In genomic region chr1:152596986-152597385, GRCh38 we compare ENCODE assay signal across 40 cellular contexts. TPM values are rescaled to one million over a fixed set of nuclear protein-coding genes. Genes with fewer than 3 reads are reported as not detected.
"Had no signal": no experiment of that assay in that cellular context is flagged by ENCODE, and none has a peak within 500 bp of the region (broad histone marks: within the 10 kb centered on the region; RNA-seq: fewer than 3 reads in every experiment).

No MANE protein-coding gene starts in this region.

- H3K9me3 ChIP-seq: MG63 had no signal

- H3K27me3 ChIP-seq: MG63 had no signal

- DNase-seq: Karpas-422, Kasumi-1, MG63, MM.1S, MV-4-11, NCI-H1048, NCI-H1092, NCI-H1092 treated with DMSO at 0.1 percent for 48 hours, NCI-H1105, NCI-H1105 treated with DMSO at 0.1 percent for 48 hours, NCI-H1417, NCI-H1417 treated with DMSO at 0.1 percent for 48 hours, NCI-H1436, NCI-H1436 treated with DMSO at 0.1 percent for 48 hours, NCI-H146, NCI-H1694, NCI-H1694 treated with DMSO at 0.1 percent for 48 hours, NCI-H187, NCI-H187 treated with DMSO at 0.1 percent for 48 hours, NCI-H1930, NCI-H2029, NCI-H2029 treated with DMSO at 0.1 percent for 48 hours, NCI-H2081, NCI-H2081 treated with DMSO at 0.1 percent for 48 hours, NCI-H2107, NCI-H2171, NCI-H2171 treated with DMSO at 0.1 percent for 48 hours, NCI-H2227 treated with DMSO at 0.1 percent for 48 hours, NCI-H226, NCI-H345, NCI-H446, NCI-H446 treated with DMSO at 0.1 percent for 48 hours, NCI-H510A, NCI-H510A treated with DMSO at 0.1 percent for 48 hours, NCI-H524, NCI-H524 treated with DMSO at 0.1 percent for 48 hours had no signal

- H3K36me3 ChIP-seq: MG63 had no signal

- H3K4me3 ChIP-seq: MG63 had no signal

RNA-seq across cellular contexts. Expression of gene LCE3C, which starts 3.0 kb away (rescaled TPM):
- total RNA-seq: LHCN-M2, M059J, MCF 10A, NCI-H460 had no signal

RNA-seq across cellular contexts. Expression of gene LCE3B, which starts 16.6 kb away (rescaled TPM):
- total RNA-seq: LHCN-M2, M059J, MCF 10A, NCI-H460 had no signal

RNA-seq across cellular contexts. Expression of gene LCE3D, which starts 16.7 kb away (rescaled TPM):
- total RNA-seq: M059J, NCI-H460 had no signal

RNA-seq across cellular contexts. Expression of gene LCE3A, which starts 25.9 kb away (rescaled TPM):
- total RNA-seq: LHCN-M2, M059J, MCF 10A, NCI-H460 had no signal

RNA-seq across cellular contexts. Expression of gene LCE3E, which starts 30.4 kb away (rescaled TPM):
- total RNA-seq: LHCN-M2, M059J, MCF 10A, NCI-H460 had no signal
